ENCODE assay signal across 17 cellular contexts in the genomic region with DNA sequence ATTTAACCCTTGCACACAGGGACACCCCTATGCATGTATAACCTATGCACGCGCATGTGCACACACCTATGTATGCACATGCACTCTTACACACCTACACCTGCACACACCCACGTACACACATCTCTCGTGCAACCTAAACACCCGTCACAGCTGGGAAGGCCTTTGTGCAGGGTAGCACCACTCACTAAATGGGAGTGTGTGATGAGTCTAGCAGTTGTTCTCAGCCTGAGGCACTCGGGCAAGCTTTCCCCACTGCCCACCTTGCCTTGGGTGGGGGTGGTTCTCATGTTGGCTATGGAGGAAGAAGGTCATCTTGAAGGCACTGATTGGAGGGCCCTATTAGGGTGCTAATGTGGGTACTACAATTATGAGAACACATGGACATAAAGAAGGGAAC.
"Had no signal": no experiment of that assay in that cellular context is flagged by ENCODE, and none has a peak within 500 bp of the region (broad histone marks: within the 10 kb centered on the region; RNA-seq: fewer than 3 reads in every experiment).

No MANE protein-coding gene starts in this region.

- H3K27me3 ChIP-seq: brain microvascular endothelial cell, colonic mucosa, neutrophil had no signal

- DNase-seq: activated CD4-positive, CD25-positive, alpha-beta regulatory T cell treated with anti-CD3 and anti-CD28 coated beads, Interleukin-2, amount 50 U/mL, for 72 hours; activated naive CD4-positive, alpha-beta T cell treated with anti-CD3 and anti-CD28 coated beads for 36 hours; aorta; brain microvascular endothelial cell; mesendoderm; natural killer cell; stimulated activated naive CD8-positive, alpha-beta T cell treated with anti-CD3 and anti-CD28 coated beads, Interleukin-15, Interleukin-2, amounts not matched to agents 100 U/mL and 50 U/mL, for 24 hours; SW 1271; T-helper 2 cell had no signal

- H3K4me3 ChIP-seq: colonic mucosa, gastroesophageal sphincter, heart left ventricle, tibial nerve had no signal

- H3K9me3 ChIP-seq: colonic mucosa, gastroesophageal sphincter, neutrophil, tibial nerve had no signal

- H3K4me3 Mint-ChIP-seq: activated naive CD4-positive, alpha-beta T cell treated with anti-CD3 and anti-CD28 coated beads for 36 hours; central memory CD8-positive, alpha-beta T cell; natural killer cell had no signal

- H3K27ac Mint-ChIP-seq: activated naive CD4-positive, alpha-beta T cell treated with anti-CD3 and anti-CD28 coated beads for 36 hours; natural killer cell had no signal

- ATAC-seq: gastroesophageal sphincter; heart left ventricle; natural killer cell; stimulated activated naive CD8-positive, alpha-beta T cell treated with anti-CD3 and anti-CD28 coated beads, Interleukin-15, Interleukin-2, amounts not matched to agents 100 U/mL and 50 U/mL, for 24 hours had no signal

- H3K36me3 ChIP-seq: brain microvascular endothelial cell, colonic mucosa, gastroesophageal sphincter, heart left ventricle, neutrophil, tibial nerve had no signal

- H3K27ac ChIP-seq: brain microvascular endothelial cell, colonic mucosa, gastroesophageal sphincter, heart left ventricle, neutrophil, parathyroid adenoma, tibial nerve, VCaP had no signal

- H3K4me1 ChIP-seq: colonic mucosa, heart left ventricle, parathyroid adenoma, tibial nerve had no signal

- H3K9me3 Mint-ChIP-seq: central memory CD8-positive, alpha-beta T cell had no signal
